8 cellular contexts compared by ENCODE assay signal in genomic region chr2:158745067-158745865, GRCh38.
DNase-seq lines count a peak whose midpoint lies in the region; ATAC-seq and TF ChIP-seq lines count a peak whose summit lies in the region.

No MANE protein-coding gene starts in this region.

- TF ChIP-seq CTCF in GM12872 (IDR thresholded peaks at IDR 0.05; ENCODE audit: insufficient read depth, low read depth, low read length) (peak; percentile 58), retinal pigment epithelial cell (conservative IDR thresholded peaks at IDR 0.05; ENCODE audit: low read depth, low read length) (peak; percentile 73)

- peak; percentile 70 for DNase-seq in ACHN
- peak; percentile 53 for DNase-seq in NCI-H82 treated with DMSO at 0.1 percent for 48 hours (lab: John Stamatoyannopoulos, UW; ENCODE audit: unreplicated experiment)
- DNase-seq in amygdala (lab: John Stamatoyannopoulos, UW), result peak in 50 of 56 donors; percentile 7 to 81 (median 52)
- DNase-seq in hippocampal formation (lab: John Stamatoyannopoulos, UW), result peak; percentile 62 to 79
- no peak for DNase-seq in retinal pigment epithelial cell (ENCODE audit: low read depth)

- H3K4me3 ChIP-seq in retinal pigment epithelial cell (ENCODE audit: low read length), result no peak overlapping the region

- in situ Hi-C loops in ACHN (cut with HindIII; ENCODE audit: low pct_ligation_motif_present, low pct_unique_long_range_greater_than_20kb, low sequenced_read_pairs), result no loop called here

- ATAC-seq in HG03439 (IDR thresholded peaks at IDR 0.05; ENCODE audit: unreplicated experiment) (peak; percentile 51), GM19452 (IDR thresholded peaks at IDR 0.05; ENCODE audit: unreplicated experiment) (no peak)
